Comparison of ENCODE assay signal across 8 cellular contexts in genomic region chr1:206797534-206798383, GRCh38. TPM values are rescaled to one million over a fixed set of nuclear protein-coding genes. Genes with fewer than 3 reads are reported as not detected.
A peak's percentile ranks its signal among the peaks of the same experiment; 100 is the strongest.
DNase-seq lines count a peak whose midpoint lies in the region; ATAC-seq and TF ChIP-seq lines count a peak whose summit lies in the region.

No MANE protein-coding gene starts in this region.

- TF ChIP-seq CTCF in AG10803 (conservative IDR thresholded peaks at IDR 0.05; ENCODE audit: low read length) (peak; percentile 41; the same call in 1 of the 2 replicates), GM13977 (IDR thresholded peaks at IDR 0.05; ENCODE audit: extremely low read depth, insufficient read depth, missing control alignments) (peak; percentile 83), dorsolateral prefrontal cortex (IDR thresholded peaks at IDR 0.05 in 54 of 56, conservative IDR thresholded peaks at IDR 0.05 in 2 of 56; ENCODE audit: low read depth in 1 of 56, partially characterized antibody in 56 of 56) (peak in 18 of 56 donors; percentile 7 to 25 (median 14))

- no peak overlapping the region for H3K27ac Mint-ChIP-seq in immature natural killer cell

- peaks cover 5 to 12% (median 12%) of the 10 kb centered on the region in 3 donors for H3K27me3 Mint-ChIP-seq in immature natural killer cell (ENCODE audit: low read depth in 3 of 3)

- H3K36me3 Mint-ChIP-seq in immature natural killer cell: peaks cover 0 to 7% (median 0%) of the 10 kb centered on the region in 3 donors

- H3K27me3 ChIP-seq in dorsolateral prefrontal cortex: peaks cover 0 to 8% (median 0%) of the 10 kb centered on the region in 45 donors

- intact Hi-C loops in dorsolateral prefrontal cortex (cut with DNase I): no loop called here

- no peaks in the 10 kb centered on the region for H3K9me3 Mint-ChIP-seq in immature natural killer cell

- DNase-seq in AG10803 (ENCODE audit: low read depth) (no peak), GM13977 (ENCODE audit: low spot score) (no peak), SKM-1 treated with dmso at 0.1 percent for 144 hours (lab: John Stamatoyannopoulos, UW; ENCODE audit: unreplicated experiment) (peak; percentile 26), immature natural killer cell (peak in 2 of 3 donors; percentile 26 to 28), A172 (ENCODE audit: low spot score) (no peak), dorsolateral prefrontal cortex (no peak), NCI-H748 treated with DMSO at 0.1 percent for 48 hours (lab: John Stamatoyannopoulos, UW) (no peak)

- H3K4me3 Mint-ChIP-seq in immature natural killer cell: no peak overlapping the region

- in situ Hi-C loops in GM13977 (cut with MboI; ENCODE audit: low pct_unique_long_range_greater_than_20kb, low sequenced_read_pairs, unreplicated experiment): no loop called here

- no peak for ATAC-seq in HG02642 (IDR thresholded peaks at IDR 0.05; ENCODE audit: poor library complexity, unreplicated experiment)

- H3K4me3 ChIP-seq in AG10803 (ENCODE audit: low read length) (no peak overlapping the region), dorsolateral prefrontal cortex (no peak overlapping the region)

- peaks cover 0 to 3% of the 10 kb centered on the region in 2 donors for H3K4me1 Mint-ChIP-seq in immature natural killer cell

- no peak overlapping the region for H3K27ac ChIP-seq in dorsolateral prefrontal cortex

RNA-seq across cellular contexts. Expression of gene IL10, which starts 25.5 kb away (rescaled TPM):
- under 1 TPM in 1 of 3 donors, not detected in 2; 0.43 TPM for polyA plus RNA-seq in immature natural killer cell
- not detected in 2 replicates for total RNA-seq in A172 (2014; rRNA removed; shearing (Covaris generic))
- total RNA-seq in dorsolateral prefrontal cortex: 1 to 10 TPM in 25 of 120 experiments, under 1 TPM in 25, not detected in 70; 0.31 to 5.6 (median 1.00) TPM

RNA-seq across cellular contexts. Expression of gene IL19, which starts 27.2 kb away (rescaled TPM):
- polyA plus RNA-seq in immature natural killer cell: not detected
- not detected in 2 replicates for total RNA-seq in A172 (2014; rRNA removed; shearing (Covaris generic))
- total RNA-seq in dorsolateral prefrontal cortex: not detected

Comparison
In these comparisons a context has a peak if more than half of its experiments do, and no peak if none do; other contexts are left out.
1. DNase-seq: peak in SKM-1 treated with dmso at 0.1 percent for 144 hours (single experiment) and immature natural killer cell (2 of 3); none in AG10803 (single experiment), GM13977 (single experiment), A172 (single experiment), dorsolateral prefrontal cortex (0 of 10) and NCI-H748 treated with DMSO at 0.1 percent for 48 hours (single experiment).